Comparison of ENCODE assay signal across 15 cellular contexts in genomic region chr19:29485293-29485692, GRCh38. TPM values are rescaled to one million over a fixed set of nuclear protein-coding genes. Genes with fewer than 3 reads are reported as not detected.
"Had no signal": no experiment of that assay in that cellular context is flagged by ENCODE, and none has a peak within 500 bp of the region (broad histone marks: within the 10 kb centered on the region; RNA-seq: fewer than 3 reads in every experiment).

No MANE protein-coding gene starts in this region.

- DNase-seq: activated CD4-positive, alpha-beta T cell treated with anti-CD3 and anti-CD28 coated beads, Interleukin-2, amount 50 U/mL, for 4 hours; activated CD4-positive, CD25-positive, alpha-beta regulatory T cell; activated naive CD4-positive, alpha-beta T cell treated with anti-CD3 and anti-CD28 coated beads, Interleukin-2, amount 10 ng/mL, durations not matched to agents 7 days and 5 days; caudate nucleus; erythroblast; immature natural killer cell; mesenchymal stem cell; SIG-M5 had no signal

- H3K27ac Mint-ChIP-seq: activated naive CD4-positive, alpha-beta T cell treated with anti-CD3 and anti-CD28 coated beads, Interleukin-2, amount 10 ng/mL, durations not matched to agents 7 days and 5 days; activated T-helper 1 cell treated with anti-CD3 and anti-CD28 coated beads, Interleukin-12 subunit alpha, Interleukin-12 subunit beta, Interleukin-2, Interleukin-4 antibody, amounts not matched to agents 30 ng/mL and 10 ng/mL and 1 ng/mL, durations not matched to agents 14 hours and 24 hours and 36 hours; immature natural killer cell; nephron had no signal

- H3K4me1 ChIP-seq: tibial artery had no signal

- H3K27ac ChIP-seq: tibial artery had no signal

- H3K4me3 ChIP-seq: tibial artery had no signal

- H3K9me3 ChIP-seq: tibial artery had no signal

- H3K36me3 ChIP-seq: tibial artery had no signal

- H3K4me3 Mint-ChIP-seq: activated naive CD4-positive, alpha-beta T cell treated with anti-CD3 and anti-CD28 coated beads, Interleukin-2, amount 10 ng/mL, durations not matched to agents 7 days and 5 days; activated T-helper 1 cell treated with anti-CD3 and anti-CD28 coated beads, Interleukin-12 subunit alpha, Interleukin-12 subunit beta, Interleukin-2, Interleukin-4 antibody, amounts not matched to agents 30 ng/mL and 10 ng/mL and 1 ng/mL, durations not matched to agents 14 hours and 24 hours and 36 hours; immature natural killer cell; nephron had no signal

- ATAC-seq: left colon had no signal

- H3K36me3 Mint-ChIP-seq: activated naive CD4-positive, alpha-beta T cell treated with anti-CD3 and anti-CD28 coated beads, Interleukin-2, amount 10 ng/mL, durations not matched to agents 7 days and 5 days had no signal

- H3K4me1 Mint-ChIP-seq: activated naive CD4-positive, alpha-beta T cell treated with anti-CD3 and anti-CD28 coated beads, Interleukin-2, amount 10 ng/mL, durations not matched to agents 7 days and 5 days; immature natural killer cell; nephron had no signal

RNA-seq across cellular contexts. Expression of gene VSTM2B, which starts 40.5 kb away (rescaled TPM):
- total RNA-seq: activated T-helper 1 cell treated with anti-CD3 and anti-CD28 coated beads, Interleukin-12 subunit alpha, Interleukin-12 subunit beta, Interleukin-2, Interleukin-4 antibody, amounts not matched to agents 30 ng/mL and 10 ng/mL and 1 ng/mL, durations not matched to agents 14 hours and 24 hours and 36 hours; left colon; osteoblast; skeletal muscle tissue; T-helper 2 cell treated with Interferon-gamma antibody and Interleukin-4, amounts not matched to agents 100 ng/mL and 5 ng/mL, for 36 hours had no signal
